2 cellular contexts compared by ENCODE assay signal in the genomic region with DNA sequence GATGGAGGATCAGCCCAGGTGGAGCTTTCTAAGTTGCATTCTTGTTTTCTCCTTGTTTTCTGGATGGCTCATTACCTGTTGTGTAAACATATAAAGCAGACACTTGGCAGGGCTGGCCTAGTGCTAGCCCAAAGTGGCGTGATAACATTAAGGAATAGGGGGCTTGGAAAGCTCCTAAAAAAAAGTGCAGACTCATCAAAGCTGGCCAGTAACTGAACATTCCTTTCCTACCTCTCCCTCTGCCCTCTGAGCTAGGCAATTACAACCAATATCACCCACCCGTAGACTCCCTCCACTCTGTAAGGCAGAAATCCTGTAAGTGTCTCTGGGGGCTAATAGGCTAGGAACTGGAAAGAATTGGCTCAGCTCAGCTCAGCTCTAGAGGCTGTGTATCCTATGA. TPM values are rescaled to one million over a fixed set of nuclear protein-coding genes. Genes with fewer than 3 reads are reported as not detected.
"Had no signal": no experiment of that assay in that cellular context is flagged by ENCODE, and none has a peak within 500 bp of the region (broad histone marks: within the 10 kb centered on the region; RNA-seq: fewer than 3 reads in every experiment).

No MANE protein-coding gene starts in this region.

RNA-seq across cellular contexts. Expression of a gene that starts 42.5 kb away (rescaled TPM):
- total RNA-seq: G401, GM12878 had no signal
- polyA plus RNA-seq: GM12878 had no signal

RNA-seq across cellular contexts. Expression of a gene that starts 58.8 kb away (rescaled TPM):
- total RNA-seq: G401 had no signal
